19 cellular contexts compared by ENCODE assay signal in genomic region chr2:67666386-67667053, GRCh38.
A peak's percentile ranks its signal among the peaks of the same experiment; 100 is the strongest.
DNase-seq lines count a peak whose midpoint lies in the region; ATAC-seq and TF ChIP-seq lines count a peak whose summit lies in the region.
"Had no signal": no experiment of that assay in that cellular context is flagged by ENCODE, and none has a peak within 500 bp of the region (broad histone marks: within the 10 kb centered on the region; RNA-seq: fewer than 3 reads in every experiment).

No MANE protein-coding gene starts in this region.

- in situ Hi-C loops in G401 (cut with HindIII; ENCODE audit: low sequenced_read_pairs), result no loop called here

- no peak for TF ChIP-seq CTCF in chondrocyte (IDR thresholded peaks at IDR 0.05)
- no peak for TF ChIP-seq CTCF in ovary (IDR thresholded peaks at IDR 0.05)

- no peaks in the 10 kb centered on the region for H3K9me3 ChIP-seq in ovary
- H3K9me3 ChIP-seq: breast epithelium had no signal

- DNase-seq in EH (ENCODE audit: low read depth), result peak; percentile 56
- DNase-seq in chondrocyte (ENCODE audit: low spot score), result no peak
- DNase-seq in left ventricle myocardium superior, result no peak
- no peak for DNase-seq in sciatic nerve (ENCODE audit: low spot score)
- DNase-seq in G401 (ENCODE audit: low spot score), result no peak
- DNase-seq in ovary, result no peak
- DNase-seq in stimulated activated CD4-positive, alpha-beta T cell treated with anti-CD3 and anti-CD28 coated beads, Interleukin-4, amount 100 ng/mL, for 4 hours, result no peak
- DNase-seq: activated CD4-positive, alpha-beta T cell treated with anti-CD3 and anti-CD28 coated beads, Interleukin-2, amount 50 U/mL, for 48 hours; activated T-cell treated with anti-CD3 and anti-CD28 coated beads, Interleukin-2, amount 50 U/mL, for 48 hours; H9; NCI-H1436 treated with DMSO at 0.1 percent for 48 hours; NCI-H2227 treated with DMSO at 0.1 percent for 48 hours; stimulated activated CD4-positive, alpha-beta T cell treated with anti-CD3 and anti-CD28 coated beads, Interleukin-12 subunit alpha, Interleukin-12 subunit beta, amount 100 ng/mL, for 4 hours had no signal

- intact Hi-C loops in left ventricle myocardium superior (cut with micrococcal nuclease) (no loop called here), sciatic nerve (cut with DNase I) (no loop called here), ovary (cut with DNase I) (no loop called here)

- no peaks in the 10 kb centered on the region for H3K27me3 Mint-ChIP-seq in chondrocyte (ENCODE audit: low read depth)

- no peaks in the 10 kb centered on the region for H3K4me1 ChIP-seq in ovary (ENCODE audit: insufficient read depth)
- H3K4me1 ChIP-seq: breast epithelium had no signal

- H3K4me1 Mint-ChIP-seq in chondrocyte (ENCODE audit: low read depth), result peaks cover 38% of the 10 kb centered on the region
- H3K4me1 Mint-ChIP-seq: H9; stimulated activated memory B cell treated with anti-CD40 and anti-IgM and Interleukin-4, amounts not matched to agents 10 μg/mL and 1 μg/mL and 100 μg/mL, for 72 hours had no signal

- peaks cover 3% of the 10 kb centered on the region for H3K36me3 Mint-ChIP-seq in chondrocyte (ENCODE audit: low read depth)
- H3K36me3 Mint-ChIP-seq: activated naive CD8-positive, alpha-beta T cell; stimulated activated memory B cell treated with anti-CD40 and anti-IgM and Interleukin-4, amounts not matched to agents 10 μg/mL and 1 μg/mL and 100 μg/mL, for 72 hours had no signal

- no peak for TF ChIP-seq EP300 in ovary (IDR thresholded peaks at IDR 0.05)

- WGBS in ovary, 3 donors, result 44 to 56% (median 50%) methylated on average over 5 of the region's 5 CpGs

- H3K4me3 ChIP-seq in ovary, result no peak overlapping the region
- H3K4me3 ChIP-seq: breast epithelium had no signal

- H3K27ac Mint-ChIP-seq in chondrocyte (ENCODE audit: unreplicated experiment), result peak overlapping the region; percentile 89
- H3K27ac Mint-ChIP-seq: activated naive CD8-positive, alpha-beta T cell; H9; stimulated activated memory B cell treated with anti-CD40 and anti-IgM and Interleukin-4, amounts not matched to agents 10 μg/mL and 1 μg/mL and 100 μg/mL, for 72 hours had no signal

- peak; percentile 95 for ATAC-seq in left ventricle myocardium superior
- peak; percentile 55 for ATAC-seq in sciatic nerve
- no peak for ATAC-seq in GM19463 (IDR thresholded peaks at IDR 0.05; ENCODE audit: unreplicated experiment)
- ATAC-seq: stimulated activated memory B cell treated with anti-CD40 and anti-IgM and Interleukin-4, amounts not matched to agents 10 μg/mL and 1 μg/mL and 100 μg/mL, for 72 hours had no signal

- H3K27me3 ChIP-seq in ovary, result no peaks in the 10 kb centered on the region
- H3K27me3 ChIP-seq: breast epithelium had no signal

- H3K4me3 Mint-ChIP-seq in chondrocyte (ENCODE audit: unreplicated experiment), result no peak overlapping the region
- H3K4me3 Mint-ChIP-seq: activated naive CD8-positive, alpha-beta T cell; H9; stimulated activated memory B cell treated with anti-CD40 and anti-IgM and Interleukin-4, amounts not matched to agents 10 μg/mL and 1 μg/mL and 100 μg/mL, for 72 hours had no signal

- H3K36me3 ChIP-seq in ovary, result no peaks in the 10 kb centered on the region
- H3K36me3 ChIP-seq: breast epithelium had no signal

- peaks cover 4% of the 10 kb centered on the region for H3K9me3 Mint-ChIP-seq in chondrocyte (ENCODE audit: low read depth)
- H3K9me3 Mint-ChIP-seq: H9; stimulated activated memory B cell treated with anti-CD40 and anti-IgM and Interleukin-4, amounts not matched to agents 10 μg/mL and 1 μg/mL and 100 μg/mL, for 72 hours had no signal

- H3K27ac ChIP-seq in ovary, result no peak overlapping the region
- H3K27ac ChIP-seq: C4-2B, VCaP had no signal

- TF ChIP-seq POLR2A in ovary (IDR thresholded peaks at IDR 0.05), result no peak
